1 cellular context compared by ENCODE assay signal in genomic region chr17:35984140-35984539, GRCh38.
TF ChIP-seq lines count a peak whose summit lies in the region.

No MANE protein-coding gene starts in this region.

TF ChIP-seq in HepG2, 621 proteins besides CTCF, POLR2A, EP300 and RAD21:
- TF ChIP-seq TGIF2 (CRISPR knock-in tag; IDR thresholded peaks at IDR 0.05) (no peak), ZNF577 (CRISPR knock-in tag; IDR thresholded peaks at IDR 0.05; ENCODE audit: borderline replicate concordance, low read depth) (no peak), ZNF407 (CRISPR knock-in tag; IDR thresholded peaks at IDR 0.05; ENCODE audit: not compliant biosample characterization) (no peak), ERF (CRISPR knock-in tag; IDR thresholded peaks at IDR 0.05) (no peak), DNMT3B (CRISPR knock-in tag; conservative IDR thresholded peaks at IDR 0.05) (no peak), MAFF (IDR thresholded peaks at IDR 0.05; ENCODE audit: low read depth, low read length) (peak; percentile 42; the same call in 1 of the 2 replicates), MAFK (conservative IDR thresholded peaks at IDR 0.05 in 1 of 2, IDR thresholded peaks at IDR 0.05 in 1 of 2; ENCODE audit: low read length in 2 of 2) (peak; percentile 61 to 75)
